Comparison of ENCODE assay signal across 31 cellular contexts in the genomic region with DNA sequence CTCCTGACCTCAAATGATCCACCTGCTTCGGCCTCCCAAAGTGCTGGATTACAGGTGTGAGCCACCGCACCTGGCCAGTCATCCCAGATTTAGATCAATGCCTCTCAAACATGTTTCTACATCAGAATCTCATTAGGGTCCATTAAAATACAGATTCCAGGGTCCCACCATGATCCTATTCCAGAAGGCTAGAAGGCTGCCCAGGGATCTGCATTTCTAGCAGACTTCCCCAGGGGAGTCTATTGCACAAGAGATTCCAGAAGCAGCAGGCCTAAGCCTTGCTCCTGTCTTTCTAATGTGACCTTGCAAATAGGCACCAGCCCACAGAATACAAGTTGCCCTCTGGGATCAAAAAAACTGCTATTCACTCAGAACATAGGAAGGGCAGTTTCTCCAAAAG.
"Had no signal": no experiment of that assay in that cellular context is flagged by ENCODE, and none has a peak within 500 bp of the region (broad histone marks: within the 10 kb centered on the region; RNA-seq: fewer than 3 reads in every experiment).

No MANE protein-coding gene starts in this region.

- H3K4me1 ChIP-seq: colonic mucosa had no signal

- H3K36me3 ChIP-seq: cardiac muscle cell, colonic mucosa, gastrocnemius medialis, left ventricle myocardium inferior, ovary, prostate gland had no signal

- H3K9me3 ChIP-seq: ascending aorta, colonic mucosa, esophagus squamous epithelium, gastrocnemius medialis, left ventricle myocardium inferior, mucosa of descending colon, ovary, prostate gland, tibial nerve had no signal

- H3K4me3 Mint-ChIP-seq: activated CD4-positive, alpha-beta memory T cell treated with anti-CD3 and anti-CD28 coated beads for 36 hours; activated naive CD4-positive, alpha-beta T cell treated with anti-CD3 and anti-CD28 coated beads for 36 hours; activated naive CD8-positive, alpha-beta T cell treated with anti-CD3 and anti-CD28 coated beads for 36 hours; activated T-helper 1 cell treated with anti-CD3 and anti-CD28 coated beads, Interleukin-12 subunit alpha, Interleukin-12 subunit beta, Interleukin-2, Interleukin-4 antibody, amounts not matched to agents 30 ng/mL and 10 ng/mL and 1 ng/mL, durations not matched to agents 14 hours and 24 hours and 36 hours; brain; nephron progenitor cell; T-helper 2 cell treated with Interferon-gamma antibody and Interleukin-4, amounts not matched to agents 5 μg/mL and 100 μg/mL, for 36 hours had no signal

- H3K4me3 ChIP-seq: ascending aorta, cardiac muscle cell, colonic mucosa, esophagus squamous epithelium, gastrocnemius medialis, left ventricle myocardium inferior, lung, mucosa of descending colon, ovary, prostate gland, tibial nerve had no signal

- H3K36me3 Mint-ChIP-seq: activated CD4-positive, alpha-beta memory T cell treated with anti-CD3 and anti-CD28 coated beads for 36 hours had no signal

- DNase-seq: activated CD4-positive, alpha-beta memory T cell treated with anti-CD3 and anti-CD28 coated beads for 36 hours; activated CD4-positive, alpha-beta T cell treated with anti-CD3 and anti-CD28 coated beads for 4 hours; activated CD8-positive, alpha-beta memory T cell treated with anti-CD3 and anti-CD28 coated beads, Interleukin-2, amount 50 U/mL, for 4 hours; activated effector memory CD4-positive, alpha-beta T cell treated with anti-CD3 and anti-CD28 coated beads, Interleukin-2, amount 50 U/mL, for 16 hours; activated naive CD4-positive, alpha-beta T cell treated with anti-CD3 and anti-CD28 coated beads for 36 hours; activated naive CD8-positive, alpha-beta T cell treated with anti-CD3 and anti-CD28 coated beads for 36 hours; activated T-cell treated with anti-CD3 and anti-CD28 coated beads, Interleukin-2, amount 50 U/mL, for 1 hour; cerebellar nuclear complex; colonic mucosa; effector CD8-positive, alpha-beta T cell; esophagus squamous epithelium; gastrocnemius medialis; glutamatergic neuron; islet precursor cell; left ventricle myocardium inferior; mucosa of descending colon; nephron progenitor cell; ovary; retina; stimulated activated CD4-positive, alpha-beta T cell treated with anti-CD3 and anti-CD28 coated beads, Interleukin-15, amount 100 ng/mL, for 24 hours; stimulated activated CD4-positive, alpha-beta T cell treated with anti-CD3 and anti-CD28 coated beads, Interleukin-2, amount 100 ng/mL, for 24 hours; stimulated activated naive CD4-positive, alpha-beta T cell had no signal

- ATAC-seq: gastrocnemius medialis, mucosa of descending colon had no signal

- H3K27me3 Mint-ChIP-seq: activated naive CD8-positive, alpha-beta T cell treated with anti-CD3 and anti-CD28 coated beads for 36 hours had no signal

- H3K27ac ChIP-seq: ascending aorta, cardiac muscle cell, colonic mucosa, epithelial cell of prostate, esophagus squamous epithelium, gastrocnemius medialis, ovary, tibial nerve had no signal

- H3K9me3 Mint-ChIP-seq: activated CD4-positive, alpha-beta memory T cell treated with anti-CD3 and anti-CD28 coated beads for 36 hours; activated naive CD4-positive, alpha-beta T cell treated with anti-CD3 and anti-CD28 coated beads for 36 hours; activated naive CD8-positive, alpha-beta T cell treated with anti-CD3 and anti-CD28 coated beads for 36 hours; activated T-helper 1 cell treated with anti-CD3 and anti-CD28 coated beads, Interleukin-12 subunit alpha, Interleukin-12 subunit beta, Interleukin-2, Interleukin-4 antibody, amounts not matched to agents 30 ng/mL and 10 ng/mL and 1 ng/mL, durations not matched to agents 14 hours and 24 hours and 36 hours; brain; nephron progenitor cell; T-helper 2 cell treated with Interferon-gamma antibody and Interleukin-4, amounts not matched to agents 5 μg/mL and 100 μg/mL, for 36 hours had no signal

- H3K27me3 ChIP-seq: ascending aorta, cardiac muscle cell, colonic mucosa, esophagus squamous epithelium, gastrocnemius medialis, ovary, tibial nerve had no signal

- H3K27ac Mint-ChIP-seq: activated CD4-positive, alpha-beta memory T cell treated with anti-CD3 and anti-CD28 coated beads for 36 hours; activated naive CD4-positive, alpha-beta T cell treated with anti-CD3 and anti-CD28 coated beads for 36 hours; activated naive CD8-positive, alpha-beta T cell treated with anti-CD3 and anti-CD28 coated beads for 36 hours; activated T-helper 1 cell treated with anti-CD3 and anti-CD28 coated beads, Interleukin-12 subunit alpha, Interleukin-12 subunit beta, Interleukin-2, Interleukin-4 antibody, amounts not matched to agents 30 ng/mL and 10 ng/mL and 1 ng/mL, durations not matched to agents 14 hours and 24 hours and 36 hours; brain had no signal
